Comparison of ENCODE assay signal across 8 cellular contexts in genomic region chr2:213150315-213150951, GRCh38. TPM values are rescaled to one million over a fixed set of nuclear protein-coding genes. Genes with fewer than 3 reads are reported as not detected.
DNase-seq lines count a peak whose midpoint lies in the region; ATAC-seq and TF ChIP-seq lines count a peak whose summit lies in the region.

No MANE protein-coding gene starts in this region.

- H3K27ac Mint-ChIP-seq in activated naive CD4-positive, alpha-beta T cell treated with anti-CD3 and anti-CD28 coated beads, Interleukin-2, amount 10 ng/mL, durations not matched to agents 7 days and 5 days = peak overlapping the region; percentile 58
- H3K27ac Mint-ChIP-seq in activated CD4-positive, alpha-beta memory T cell treated with anti-CD3 and anti-CD28 coated beads for 36 hours = peak overlapping the region; percentile 52

- H3K36me3 ChIP-seq in left ventricle myocardium inferior (no peaks in the 10 kb centered on the region), prostate gland (no peaks in the 10 kb centered on the region)

- H3K4me3 ChIP-seq in left ventricle myocardium inferior = peak overlapping the region; percentile 84
- H3K4me3 ChIP-seq in prostate gland = peak overlapping the region; percentile 80 to 85

- H3K9me3 Mint-ChIP-seq in activated naive CD4-positive, alpha-beta T cell treated with anti-CD3 and anti-CD28 coated beads, Interleukin-2, amount 10 ng/mL, durations not matched to agents 7 days and 5 days = no peaks in the 10 kb centered on the region
- no peaks in the 10 kb centered on the region for H3K9me3 Mint-ChIP-seq in activated CD4-positive, alpha-beta memory T cell treated with anti-CD3 and anti-CD28 coated beads for 36 hours

- no peak for TF ChIP-seq CTCF in left ventricle myocardium inferior (IDR thresholded peaks at IDR 0.05; ENCODE audit: borderline replicate concordance)
- no peak for TF ChIP-seq CTCF in prostate gland (IDR thresholded peaks at IDR 0.05)

- H3K27me3 ChIP-seq in left ventricle myocardium inferior (ENCODE audit: low read depth) (no peaks in the 10 kb centered on the region), prostate gland (replicated peaks; ENCODE audit: insufficient read depth) (no peaks in the 10 kb centered on the region)

- H3K4me1 ChIP-seq in left ventricle myocardium inferior (peaks cover 57% of the 10 kb centered on the region), prostate gland (replicated peaks) (peaks cover 4% of the 10 kb centered on the region)

- no peaks in the 10 kb centered on the region for H3K9me3 ChIP-seq in left ventricle myocardium inferior (replicated peaks)
- no peaks in the 10 kb centered on the region for H3K9me3 ChIP-seq in prostate gland

- whole genome bisulfite sequencing in prostate gland = under 1% methylated on average over 9 of the region's 9 CpGs

- DNase-seq in activated naive CD4-positive, alpha-beta T cell treated with anti-CD3 and anti-CD28 coated beads, Interleukin-2, amount 10 ng/mL, durations not matched to agents 7 days and 5 days = no peak
- DNase-seq in activated naive CD4-positive, alpha-beta T cell (lab: John Stamatoyannopoulos, UW) = no peak
- DNase-seq in activated CD4-positive, alpha-beta memory T cell treated with anti-CD3 and anti-CD28 coated beads for 36 hours = no peak
- DNase-seq in left ventricle myocardium inferior (peak; percentile 13), prostate gland (ENCODE audit: low spot score) (peak; percentile 24), SHP77 (lab: John Stamatoyannopoulos, UW) (no peak), GM19240 (ENCODE audit: insufficient read length, low spot score) (no peak)

- intact Hi-C loops in activated CD4-positive, alpha-beta memory T cell treated with anti-CD3 and anti-CD28 coated beads for 36 hours (cut with micrococcal nuclease) = loop anchor here (5.0 kb wide), 1 partner anchor 82 kb away; no protein-coding TSS in a partner anchor
- intact Hi-C loops in left ventricle myocardium inferior (cut with micrococcal nuclease) = loop anchor here (10.0 kb wide), 1 partner anchor 466 kb away; no protein-coding TSS in a partner anchor
- intact Hi-C loops in prostate gland (cut with DNase I) = loop anchor here (5.0 kb wide), 1 partner anchor 463 kb away; no protein-coding TSS in a partner anchor

- H3K4me3 Mint-ChIP-seq in activated naive CD4-positive, alpha-beta T cell treated with anti-CD3 and anti-CD28 coated beads, Interleukin-2, amount 10 ng/mL, durations not matched to agents 7 days and 5 days = peak overlapping the region; percentile 82
- H3K4me3 Mint-ChIP-seq in activated CD4-positive, alpha-beta memory T cell treated with anti-CD3 and anti-CD28 coated beads for 36 hours = peak overlapping the region; percentile 77

- peaks cover 32% of the 10 kb centered on the region for H3K4me1 Mint-ChIP-seq in activated naive CD4-positive, alpha-beta T cell treated with anti-CD3 and anti-CD28 coated beads, Interleukin-2, amount 10 ng/mL, durations not matched to agents 7 days and 5 days
- H3K4me1 Mint-ChIP-seq in activated CD4-positive, alpha-beta memory T cell treated with anti-CD3 and anti-CD28 coated beads for 36 hours (ENCODE audit: low read depth) = peaks cover 20% of the 10 kb centered on the region

- no peaks in the 10 kb centered on the region for H3K36me3 Mint-ChIP-seq in activated naive CD4-positive, alpha-beta T cell treated with anti-CD3 and anti-CD28 coated beads, Interleukin-2, amount 10 ng/mL, durations not matched to agents 7 days and 5 days
- no peaks in the 10 kb centered on the region for H3K36me3 Mint-ChIP-seq in activated CD4-positive, alpha-beta memory T cell treated with anti-CD3 and anti-CD28 coated beads for 36 hours

- H3K27ac ChIP-seq in left ventricle myocardium inferior (replicated peaks) (peak overlapping the region; percentile 95), prostate gland (peak overlapping the region; percentile 85 to 96)

- no peak for ATAC-seq in GM18498 (IDR thresholded peaks at IDR 0.05; ENCODE audit: unreplicated experiment)

- H3K27me3 Mint-ChIP-seq in activated naive CD4-positive, alpha-beta T cell treated with anti-CD3 and anti-CD28 coated beads, Interleukin-2, amount 10 ng/mL, durations not matched to agents 7 days and 5 days = peaks cover 54% of the 10 kb centered on the region
- H3K27me3 Mint-ChIP-seq in activated CD4-positive, alpha-beta memory T cell treated with anti-CD3 and anti-CD28 coated beads for 36 hours = peaks cover 36% of the 10 kb centered on the region

- POLR2A ChIA-PET in activated CD4-positive, alpha-beta memory T cell treated with anti-CD3 and anti-CD28 coated beads for 36 hours (lab: Charles Lee) = no interaction called here

- TF ChIP-seq POLR2A in prostate gland (IDR thresholded peaks at IDR 0.05) = no peak

- CTCF ChIA-PET in activated naive CD4-positive, alpha-beta T cell treated with anti-CD3 and anti-CD28 coated beads, Interleukin-2, amount 10 ng/mL, durations not matched to agents 7 days and 5 days (lab: Charles Lee) = interaction anchor here (1.0 to 3.4 kb wide), 4 partner anchors 10 to 373 kb away, joined by 3 to 18 read pairs (median 9); no protein-coding TSS in a partner anchor
- CTCF ChIA-PET in activated CD4-positive, alpha-beta memory T cell treated with anti-CD3 and anti-CD28 coated beads for 36 hours (lab: Charles Lee) = interaction anchor here (0.7 to 1.2 kb wide), 2 partner anchors 373 to 1310 kb away, joined by 3 read pairs; no protein-coding TSS in a partner anchor

RNA-seq across cellular contexts. Expression of gene IKZF2, which starts 1.0 kb away (rescaled TPM):
- total RNA-seq in activated CD4-positive, alpha-beta memory T cell treated with anti-CD3 and anti-CD28 coated beads for 36 hours = 1 to 10 TPM; 8.1 to 9.1 TPM
- total RNA-seq in left ventricle myocardium inferior = 6.8 TPM
- total RNA-seq in prostate gland = 10 to 100 TPM; 24.4 to 27.8 TPM

Comparison
In these comparisons a context has a peak if more than half of its experiments do, and no peak if none do; other contexts are left out.
1. DNase-seq: peak in left ventricle myocardium inferior (single experiment) and prostate gland (single experiment); none in activated naive CD4-positive, alpha-beta T cell treated with anti-CD3 and anti-CD28 coated beads, Interleukin-2, amount 10 ng/mL, durations not matched to agents 7 days and 5 days (single experiment), activated naive CD4-positive, alpha-beta T cell (0 of 4), activated CD4-positive, alpha-beta memory T cell treated with anti-CD3 and anti-CD28 coated beads for 36 hours (single experiment), SHP77 (0 of 2) and GM19240 (single experiment).